In the genomic region with DNA sequence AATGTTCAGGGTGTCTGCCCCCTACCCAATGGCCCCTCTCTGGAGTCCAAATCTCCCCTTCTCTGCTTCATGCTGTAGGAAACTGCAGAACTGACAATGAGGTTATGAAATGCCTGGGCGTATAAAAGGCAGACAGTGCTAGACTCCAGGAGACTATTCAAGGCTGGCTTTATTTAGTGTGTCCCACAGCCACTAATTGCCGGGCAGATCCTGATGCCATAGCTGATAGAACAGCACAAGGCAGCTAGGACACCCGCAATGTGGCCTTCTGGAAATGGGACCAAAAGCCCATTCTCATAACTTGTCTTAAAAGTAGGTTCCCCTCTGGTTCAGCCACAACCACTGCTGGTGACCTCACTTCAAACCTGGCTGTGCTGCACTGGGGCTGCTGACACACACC, we compare ENCODE assay signal across 33 cellular contexts. TPM values are rescaled to one million over a fixed set of nuclear protein-coding genes. Genes with fewer than 3 reads are reported as not detected.
"Had no signal": no experiment of that assay in that cellular context is flagged by ENCODE, and none has a peak within 500 bp of the region (broad histone marks: within the 10 kb centered on the region; RNA-seq: fewer than 3 reads in every experiment).

No MANE protein-coding gene starts in this region.

- H3K36me3 ChIP-seq: adrenal gland, ascending aorta, brain microvascular endothelial cell, breast epithelium, cardiac muscle cell had no signal

- H3K27me3 ChIP-seq: ascending aorta, body of pancreas, brain microvascular endothelial cell had no signal

- H3K4me1 ChIP-seq: adrenal gland, ascending aorta, body of pancreas, breast epithelium had no signal

- H3K9me3 ChIP-seq: adrenal gland, ascending aorta, body of pancreas, breast epithelium had no signal

- DNase-seq: activated gamma-delta T cell; activated gamma-delta T cell treated with Interleukin-2 at 50 U/mL for 16 hours; activated naive CD4-positive, alpha-beta T cell; activated naive CD4-positive, alpha-beta T cell treated with anti-CD3 and anti-CD28 coated beads for 36 hours; activated naive CD4-positive, alpha-beta T cell treated with anti-CD3 and anti-CD28 coated beads, Interleukin-2, amount 10 ng/mL, durations not matched to agents 7 days and 5 days; activated naive CD4-positive, alpha-beta T cell treated with anti-CD3 and anti-CD28 coated beads, Interleukin-2, amount 50 U/mL, for 16 hours; activated naive CD4-positive, alpha-beta T cell treated with Interleukin-2 at 50 U/mL for 16 hours; activated naive CD8-positive, alpha-beta T cell treated with anti-CD3 and anti-CD28 coated beads for 36 hours; activated naive CD8-positive, alpha-beta T cell treated with anti-CD3 and anti-CD28 coated beads, Interleukin-2, amount 10 ng/mL, durations not matched to agents 7 days and 5 days; activated naive CD8-positive, alpha-beta T cell treated with anti-CD3 and anti-CD28 coated beads, Interleukin-2, amount 50 U/mL, for 24 hours; activated T-cell treated with anti-CD3 and anti-CD28 coated beads, Interleukin-2, amount 50 U/mL, for 1 hour; activated T-cell treated with anti-CD3 and anti-CD28 coated beads, Interleukin-2, amount 50 U/mL, for 24 hours; activated T-cell treated with anti-CD3 and anti-CD28 coated beads, Interleukin-2, amount 50 U/mL, for 4 hours; activated T-cell treated with anti-CD3 and anti-CD28 coated beads, Interleukin-2, amount 50 U/mL, for 48 hours; activated T-cell treated with anti-CD3 and anti-CD28 coated beads, Interleukin-2, amount 50 U/mL, for 72 hours; adrenal gland; amniotic stem cell; amygdala; anterior cingulate cortex; aorta; body of pancreas; brain microvascular endothelial cell; caudate nucleus; central memory CD4-positive, alpha-beta T cell; cerebellar nuclear complex had no signal

- ATAC-seq: activated naive CD4-positive, alpha-beta T cell treated with anti-CD3 and anti-CD28 coated beads, Interleukin-2, amount 50 U/mL, for 72 hours; activated naive CD8-positive, alpha-beta T cell treated with anti-CD3 and anti-CD28 coated beads, Interleukin-2, amount 50 U/mL, for 24 hours; activated T-cell treated with anti-CD3 and anti-CD28 coated beads, Interleukin-2, amount 50 U/mL, for 4 hours; activated T-cell treated with anti-CD3 and anti-CD28 coated beads, Interleukin-2, amount 50 U/mL, for 72 hours; activated T-helper 17 cell treated with anti-CD3 and anti-CD28 coated beads, Interleukin-2, amount 50 U/mL, for 72 hours; body of pancreas had no signal

- FAIRE-seq: astrocyte, bronchial epithelial cell had no signal

- H3K4me3 ChIP-seq: adrenal gland, ascending aorta, body of pancreas, breast epithelium, cardiac muscle cell had no signal

- H3K27ac ChIP-seq: adrenal gland, ascending aorta, body of pancreas, brain microvascular endothelial cell, breast epithelium, cardiac muscle cell had no signal

RNA-seq across cellular contexts. Expression of gene CD300E, which starts 28.5 kb away (rescaled TPM):
- polyA plus RNA-seq: cardiac muscle cell had no signal

RNA-seq across cellular contexts. Expression of gene CD300LD, which starts 59.9 kb away (rescaled TPM):
- polyA plus RNA-seq: adipose tissue, adrenal gland, cardiac muscle cell had no signal
